Comparison of ENCODE assay signal across 28 cellular contexts in genomic region chr3:128870327-128870726, GRCh38. TPM values are rescaled to one million over a fixed set of nuclear protein-coding genes. Genes with fewer than 3 reads are reported as not detected.
DNase-seq lines count a peak whose midpoint lies in the region; ATAC-seq, FAIRE-seq and TF ChIP-seq lines count a peak whose summit lies in the region.
"Had no signal": no experiment of that assay in that cellular context is flagged by ENCODE, and none has a peak within 500 bp of the region (broad histone marks: within the 10 kb centered on the region; RNA-seq: fewer than 3 reads in every experiment).

No MANE protein-coding gene starts in this region.

- no peak for TF ChIP-seq POLR2A in GM12878 (IDR thresholded peaks at IDR 0.05; ENCODE audit: low read depth, low read length)

- H3K79me2 ChIP-seq in SK-N-SH (ENCODE audit: insufficient read depth) (no peaks in the 10 kb centered on the region), GM12878 (ENCODE audit: control insufficient read depth, insufficient read depth, low read length) (no peaks in the 10 kb centered on the region)

- peak overlapping the region; percentile 32 for H3K27ac Mint-ChIP-seq in stimulated activated effector memory CD8-positive, alpha-beta T cell treated with anti-CD3 and anti-CD28 coated beads, Interleukin-12 subunit alpha, Interleukin-12 subunit beta, amount 100 ng/mL, for 72 hours
- H3K27ac Mint-ChIP-seq: CD4-positive, CD25-positive, alpha-beta regulatory T cell had no signal

- no peak for TF ChIP-seq RAD21 in SK-N-SH (IDR thresholded peaks at IDR 0.05; ENCODE audit: low read length)
- TF ChIP-seq RAD21 in GM12878 (IDR thresholded peaks at IDR 0.05; ENCODE audit: insufficient read depth, low read depth, low read length) = no peak

- H3F3A ChIP-seq in SK-N-SH (replicated peaks; ENCODE audit: insufficient read depth) = no peaks in the 10 kb centered on the region

- RAD21 ChIA-PET in GM12878 (lab: Charles Lee; ENCODE audit: unreplicated experiment) = no interaction called here

- DNase-seq in SK-N-SH (no peak), NAMALWA (ENCODE audit: low spot score) (peak; percentile 50), GM12878 (ENCODE audit: low read depth, low spot score) (no peak), GDM1 (lab: John Stamatoyannopoulos, UW) (no peak), upper lobe of right lung (no peak)
- no peak for DNase-seq in stimulated activated effector memory CD8-positive, alpha-beta T cell treated with anti-CD3 and anti-CD28 coated beads, Interleukin-12 subunit alpha, Interleukin-12 subunit beta, amount 100 ng/mL, for 72 hours (ENCODE audit: low spot score in 2 of 2)
- DNase-seq in NK-92 treated with Interleukin-12 subunit alpha and Interleukin-12 subunit beta, amount 100 ng/mL, for 24 hours (lab: John Stamatoyannopoulos, UW) = no peak
- DNase-seq: Caco-2; CD4-positive, CD25-positive, alpha-beta regulatory T cell; DMS79 treated with DMSO at 0.1 percent for 48 hours; H9; NCI-H1092; NCI-H1417 treated with DMSO at 0.1 percent for 48 hours; NCI-H187; NCI-H2081 treated with DMSO at 0.1 percent for 48 hours; NCI-H2171 treated with DMSO at 0.1 percent for 48 hours; NCI-H345; NCI-H510A treated with DMSO at 0.1 percent for 48 hours; SHP77 treated with DMSO at 0.1 percent for 48 hours; T-helper 2 cell had no signal

- CTCF ChIA-PET in SK-N-SH (lab: Yijun Ruan, JAX) (interaction anchor here (1.2 to 2.0 kb wide), 2 partner anchors 24 to 253 kb away, joined by 5 to 13 read pairs; no protein-coding TSS in a partner anchor), GM12878 (lab: Yijun Ruan, JAX) (interaction anchor here (0.8 kb wide), 1 partner anchor 9 kb away, joined by 4 read pairs; no protein-coding TSS in a partner anchor)

- H3K4me2 ChIP-seq in SK-N-SH = no peak overlapping the region
- no peak overlapping the region for H3K4me2 ChIP-seq in GM12878 (ENCODE audit: control insufficient read depth, insufficient read depth)
- H3K4me2 ChIP-seq: BLaER1, KMS-11 had no signal

- H3K4me3 ChIP-seq in SK-N-SH (ENCODE audit: low read depth in 2 of 2, low read length in 1 of 2) = no peak overlapping the region
- H3K4me3 ChIP-seq in GM12878 = no peak overlapping the region
- H3K4me3 ChIP-seq in upper lobe of right lung = no peak overlapping the region
- H3K4me3 ChIP-seq: BLaER1, SK-N-MC had no signal

- no TSS peak for BruUV-seq in GM12878 (replicated peaks; lab: Mats Ljungman, UMichigan)

- H3K9me2 ChIP-seq in SK-N-SH = no peaks in the 10 kb centered on the region

- no peaks in the 10 kb centered on the region for H3K36me3 ChIP-seq in SK-N-SH (replicated peaks in 1 of 2; ENCODE audit: control insufficient read depth in 1 of 2, insufficient read depth in 2 of 2, low read length in 1 of 2)
- H3K36me3 ChIP-seq in GM12878 (ENCODE audit: control insufficient read depth in 2 of 2, insufficient read depth in 2 of 2, low read length in 1 of 2) = no peaks in the 10 kb centered on the region
- no peaks in the 10 kb centered on the region for H3K36me3 ChIP-seq in upper lobe of right lung
- H3K36me3 ChIP-seq: BLaER1 had no signal

- intact Hi-C loops in GM12878 (cut with micrococcal nuclease; ENCODE audit: unreplicated experiment) (no loop called here), upper lobe of right lung (cut with DNase I) (no loop called here)

- H4K20me1 ChIP-seq in SK-N-SH (ENCODE audit: insufficient read depth) (no peaks in the 10 kb centered on the region), GM12878 (ENCODE audit: control insufficient read depth, insufficient read depth) (no peaks in the 10 kb centered on the region)
- H4K20me1 ChIP-seq: BLaER1 had no signal

- H3K9me3 Mint-ChIP-seq in stimulated activated effector memory CD8-positive, alpha-beta T cell treated with anti-CD3 and anti-CD28 coated beads, Interleukin-12 subunit alpha, Interleukin-12 subunit beta, amount 100 ng/mL, for 72 hours = no peaks in the 10 kb centered on the region
- H3K9me3 Mint-ChIP-seq: H9 had no signal

- WGBS in SK-N-SH (ENCODE audit: low lambda C conversion rate) = 75% methylated on average over 3 of the region's 4 CpGs
- WGBS in GM12878 (ENCODE audit: insufficient coverage, insufficient replicate concordance, low lambda C conversion rate, missing lambda C conversion rate) = 86% methylated on average over 4 of the region's 4 CpGs

- no peak overlapping the region for H3K4me3 Mint-ChIP-seq in stimulated activated effector memory CD8-positive, alpha-beta T cell treated with anti-CD3 and anti-CD28 coated beads, Interleukin-12 subunit alpha, Interleukin-12 subunit beta, amount 100 ng/mL, for 72 hours
- H3K4me3 Mint-ChIP-seq: H9 had no signal

- no peak overlapping the region for H3K9ac ChIP-seq in SK-N-SH
- H3K9ac ChIP-seq in GM12878 (ENCODE audit: control insufficient read depth, insufficient read depth, low read length) = no peak overlapping the region
- H3K9ac ChIP-seq: BLaER1, KMS-11 had no signal

- no peaks in the 10 kb centered on the region for H3K9me3 ChIP-seq in SK-N-SH
- H3K9me3 ChIP-seq in GM12878 (replicated peaks; ENCODE audit: control insufficient read depth, insufficient read depth, low read length) = no peaks in the 10 kb centered on the region; the same call in 2 of the 3 replicates
- H3K9me3 ChIP-seq in upper lobe of right lung = no peaks in the 10 kb centered on the region
- H3K9me3 ChIP-seq: BLaER1, Caco-2 had no signal

- ATAC-seq in SK-N-SH treated with all-trans-retinoic acid at 6 μM for 48 hours (no peak), GM12878 (peak; percentile 53), upper lobe of right lung (no peak)
- ATAC-seq in stimulated activated effector memory CD8-positive, alpha-beta T cell treated with anti-CD3 and anti-CD28 coated beads, Interleukin-12 subunit alpha, Interleukin-12 subunit beta, amount 100 ng/mL, for 72 hours = no peak
- ATAC-seq: HepG2, Panc1 had no signal

- H3K4me1 ChIP-seq in SK-N-SH (ENCODE audit: control insufficient read depth in 1 of 2, insufficient read depth in 2 of 2, low read depth in 1 of 2, low read length in 1 of 2) (peaks cover 0 to 5% of the 10 kb centered on the region in 2 experiments; a peak in 1 of 4 replicates), GM12878 (ENCODE audit: control insufficient read depth, insufficient read depth, low read length) (no peaks in the 10 kb centered on the region), upper lobe of right lung (no peaks in the 10 kb centered on the region)
- H3K4me1 ChIP-seq: Caco-2 had no signal

- H3K27ac ChIP-seq in SK-N-SH (ENCODE audit: low read depth in 2 of 2, low read length in 1 of 2) (no peak overlapping the region), GM12878 (ENCODE audit: control insufficient read depth, insufficient read depth) (no peak overlapping the region), upper lobe of right lung (no peak overlapping the region)
- H3K27ac ChIP-seq: BLaER1, KMS-11, RWPE1, SK-N-MC had no signal

- no peak for FAIRE-seq in GM12878 (lab: Jason Lieb, UNC)
- FAIRE-seq: GM18507, HepG2 had no signal

- H3K27me3 ChIP-seq in SK-N-SH (ENCODE audit: insufficient read depth) (no peaks in the 10 kb centered on the region), GM12878 (replicated peaks in 1 of 2; ENCODE audit: control insufficient read depth in 2 of 2, insufficient read depth in 2 of 2, low read length in 1 of 2) (no peaks in the 10 kb centered on the region), upper lobe of right lung (no peaks in the 10 kb centered on the region)
- H3K27me3 ChIP-seq: BLaER1 had no signal

- in situ Hi-C loops in GM12878 (cut with MboI) = no loop called here

- no peaks in the 10 kb centered on the region for H3K36me3 Mint-ChIP-seq in stimulated activated effector memory CD8-positive, alpha-beta T cell treated with anti-CD3 and anti-CD28 coated beads, Interleukin-12 subunit alpha, Interleukin-12 subunit beta, amount 100 ng/mL, for 72 hours
- H3K36me3 Mint-ChIP-seq: CD4-positive, CD25-positive, alpha-beta regulatory T cell had no signal

- H2AFZ ChIP-seq in SK-N-SH (ENCODE audit: low read depth) (no peak overlapping the region), GM12878 (ENCODE audit: control insufficient read depth, low read depth, low read length) (no peak overlapping the region)

- POLR2A ChIA-PET in SK-N-SH (lab: Yijun Ruan, JAX) = no interaction called here
- POLR2A ChIA-PET in GM12878 (lab: Charles Lee) = no interaction called here

- SMC1A ChIA-PET in GM12878 (lab: Charles Lee; ENCODE audit: uncharacterized antibody, unreplicated experiment) = no interaction called here

- TF ChIP-seq EP300 in SK-N-SH (IDR thresholded peaks at IDR 0.05; ENCODE audit: borderline replicate concordance in 1 of 2, low read depth in 1 of 2, low read length in 1 of 2) = no peak
- TF ChIP-seq EP300 in GM12878 (IDR thresholded peaks at IDR 0.05; ENCODE audit: borderline replicate concordance in 1 of 2, control insufficient read depth in 1 of 2, low read depth in 2 of 2, low read length in 2 of 2) = no peak

- H3K4me1 Mint-ChIP-seq in stimulated activated effector memory CD8-positive, alpha-beta T cell treated with anti-CD3 and anti-CD28 coated beads, Interleukin-12 subunit alpha, Interleukin-12 subunit beta, amount 100 ng/mL, for 72 hours = no peaks in the 10 kb centered on the region

- TF ChIP-seq CTCF in SK-N-SH (IDR thresholded peaks at IDR 0.05) (no peak), GM12878 (IDR thresholded peaks at IDR 0.05 in 2 of 3, conservative IDR thresholded peaks at IDR 0.05 in 1 of 3; ENCODE audit: control insufficient read depth in 2 of 3, extremely low read depth in 1 of 3, insufficient read depth in 1 of 3, low read depth in 3 of 3, low read length in 3 of 3) (no peak), upper lobe of right lung (IDR thresholded peaks at IDR 0.05) (no peak)

TF ChIP-seq in GM12878, 131 proteins besides CTCF, POLR2A, EP300 and RAD21 (continues in another document):
- no peak for TF ChIP-seq STAT1 (conservative IDR thresholded peaks at IDR 0.05)

RNA-seq across cellular contexts. Expression of gene ACAD9, which starts 9.1 kb away (rescaled TPM):
- polyA plus RNA-seq in SK-N-SH (2012; rRNA removed) (38.2 and 41.9 TPM in 2 replicates), GM12878 (2011; rRNA removed) (19.9 and 31.7 TPM in 2 replicates), GM12878 (2014; fragmentation: Illumina TruSeq; extraction: Trizol) (35.2 and 39.8 TPM in 2 replicates), GM12878 (2014; fragmentation: Nextera tagmentation; extraction: Ambion mirVana) (10 to 100 TPM; 12.7 to 21.5 TPM), GM12878 (2014; rRNA removed) (53.8 and 54.4 TPM in 2 replicates), GM12878 (2016; fragmentation: Nextera tagmentation; extraction: Ambion mirVana) (10 to 100 TPM; 55.9 to 63.1 TPM)
- 21.3 and 28.1 TPM in 2 replicates for polyA plus RNA-seq in SK-N-SH (2012; cell fraction: cytosol; rRNA removed)
- 95.1 and 120 TPM in 2 replicates for polyA plus RNA-seq in SK-N-SH (2012; cell fraction: nucleus; rRNA removed)
- 117 and 142 TPM in 2 replicates for total RNA-seq in GM12878 (2013; cell fraction: nucleolus; rRNA removed)
- total RNA-seq in GM12878 (2014; rRNA removed) (43.8 and 47.6 TPM in 2 replicates), GM12878 (2014; rRNA removed; fragmentation: Illumina TruSeq; extraction: Trizol) (31.2 and 33.4 TPM in 2 replicates), GM12878 (2021) (50.0 and 54.0 TPM in 2 replicates), upper lobe of right lung (43.0 TPM)
- polyA plus RNA-seq in GM12878 (2011; ENCODE audit: low read depth) = 11.5 TPM
- 38.5 and 43.8 TPM in 2 replicates for polyA plus RNA-seq in GM12878 (2011; cell fraction: cytosol; rRNA removed)
- polyA plus RNA-seq in GM12878 (2011; cell fraction: nucleus; rRNA removed) = 80.0 and 94.9 TPM in 2 replicates
- 19.4 and 22.8 TPM in 2 replicates for polyA plus RNA-seq in GM12878 (2012)
- 39.1 and 59.7 TPM in 2 replicates for polyA minus RNA-seq in GM12878 (2011; rRNA and poly(A)+ RNA removed)
- polyA minus RNA-seq in GM12878 (2011; cell fraction: cytosol; rRNA and poly(A)+ RNA removed) = 9.6 and 14.9 TPM in 2 replicates
- 48.0 and 101 TPM in 2 replicates for polyA minus RNA-seq in GM12878 (2011; cell fraction: nucleus; rRNA and poly(A)+ RNA removed)

Comparison
In these comparisons a context has a peak if more than half of its experiments do, and no peak if none do; other contexts are left out.
1. Of the 26 proteins assayed by ChIP-seq in both GM12878 and SK-N-SH: peak only in GM12878: RFX5; only in SK-N-SH: none; in both: USF1; in neither: 24.